In the genomic region with DNA sequence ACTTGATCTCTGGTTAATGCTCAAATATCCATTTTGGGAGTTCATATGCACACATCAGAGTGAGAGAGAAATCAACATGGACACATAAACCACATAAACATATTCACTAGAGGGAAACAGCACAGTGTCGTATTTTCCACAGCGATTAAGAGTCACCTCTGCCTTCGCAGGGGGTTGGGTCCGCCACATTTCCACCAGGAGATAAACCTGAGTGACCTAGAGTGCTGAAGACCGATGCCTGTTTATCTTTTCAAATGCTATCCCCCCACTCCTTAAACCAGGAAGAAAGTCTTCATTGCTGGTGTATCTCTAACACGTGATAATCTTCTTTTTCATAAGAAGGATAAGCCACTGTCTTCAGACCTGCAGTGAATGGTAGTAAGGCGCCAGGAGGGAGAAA, we compare ENCODE assay signal across 20 cellular contexts.
"Had no signal": no experiment of that assay in that cellular context is flagged by ENCODE, and none has a peak within 500 bp of the region (broad histone marks: within the 10 kb centered on the region; RNA-seq: fewer than 3 reads in every experiment).

No MANE protein-coding gene starts in this region.

- ATAC-seq: activated naive CD4-positive, alpha-beta T cell treated with anti-CD3 and anti-CD28 coated beads, Interleukin-2, amount 50 U/mL, for 72 hours; gastroesophageal sphincter; stimulated activated naive B cell treated with anti-CD40 and anti-IgM and Interleukin-4, amounts not matched to agents 10 μg/mL and 1 μg/mL and 100 μg/mL, for 72 hours; WTC11 had no signal

- H3K27me3 Mint-ChIP-seq: memory B cell; stimulated activated naive B cell treated with anti-CD40 and anti-IgM and Interleukin-4, amounts not matched to agents 10 μg/mL and 1 μg/mL and 100 μg/mL, for 72 hours had no signal

- H3K27me3 ChIP-seq: gastroesophageal sphincter, right lobe of liver, thyroid gland had no signal

- H3K4me1 ChIP-seq: thyroid gland had no signal

- H3K9me3 ChIP-seq: gastroesophageal sphincter, right lobe of liver, SK-N-SH, thyroid gland had no signal

- H3K36me3 ChIP-seq: gastroesophageal sphincter, right lobe of liver, thyroid gland had no signal

- H3K4me3 ChIP-seq: coronary artery, gastroesophageal sphincter, right lobe of liver, skin epidermis, thyroid gland had no signal

- H3K9me3 Mint-ChIP-seq: activated T-helper 1 cell treated with anti-CD3 and anti-CD28 coated beads, Interleukin-12 subunit alpha, Interleukin-12 subunit beta, Interleukin-2, Interleukin-4 antibody, amounts not matched to agents 30 ng/mL and 10 ng/mL and 1 ng/mL, durations not matched to agents 14 hours and 24 hours and 36 hours; memory B cell had no signal

- DNase-seq: activated CD4-positive, alpha-beta T cell treated with anti-CD3 and anti-CD28 coated beads, Interleukin-2, amount 50 U/mL, for 4 hours; amniotic stem cell; cerebellar nuclear complex; endodermal cell; head of caudate nucleus; hypothalamus; nucleus accumbens; right lobe of liver; SK-N-SH; stimulated activated CD4-positive, alpha-beta T cell treated with anti-CD3 and anti-CD28 coated beads, Interleukin-1b, Interleukin-23, amount 100 ng/mL, for 48 hours; stimulated activated naive B cell treated with anti-CD40 and anti-IgM and Interleukin-4, amounts not matched to agents 10 μg/mL and 1 μg/mL and 100 μg/mL, for 72 hours; T-helper 2 cell; thyroid gland had no signal

- H3K27ac ChIP-seq: right lobe of liver, thyroid gland had no signal

- H3K4me3 Mint-ChIP-seq: activated T-helper 1 cell treated with anti-CD3 and anti-CD28 coated beads, Interleukin-12 subunit alpha, Interleukin-12 subunit beta, Interleukin-2, Interleukin-4 antibody, amounts not matched to agents 30 ng/mL and 10 ng/mL and 1 ng/mL, durations not matched to agents 14 hours and 24 hours and 36 hours; endodermal cell; memory B cell; stimulated activated naive B cell treated with anti-CD40 and anti-IgM and Interleukin-4, amounts not matched to agents 10 μg/mL and 1 μg/mL and 100 μg/mL, for 72 hours; WTC11 had no signal

- H3K27ac Mint-ChIP-seq: activated naive CD4-positive, alpha-beta T cell treated with anti-CD3 and anti-CD28 coated beads, Interleukin-2, amount 50 U/mL, for 72 hours; activated T-helper 1 cell treated with anti-CD3 and anti-CD28 coated beads, Interleukin-12 subunit alpha, Interleukin-12 subunit beta, Interleukin-2, Interleukin-4 antibody, amounts not matched to agents 30 ng/mL and 10 ng/mL and 1 ng/mL, durations not matched to agents 14 hours and 24 hours and 36 hours; memory B cell; stimulated activated naive B cell treated with anti-CD40 and anti-IgM and Interleukin-4, amounts not matched to agents 10 μg/mL and 1 μg/mL and 100 μg/mL, for 72 hours had no signal
